ENCODE assay signal across 1 cellular context in the genomic region with DNA sequence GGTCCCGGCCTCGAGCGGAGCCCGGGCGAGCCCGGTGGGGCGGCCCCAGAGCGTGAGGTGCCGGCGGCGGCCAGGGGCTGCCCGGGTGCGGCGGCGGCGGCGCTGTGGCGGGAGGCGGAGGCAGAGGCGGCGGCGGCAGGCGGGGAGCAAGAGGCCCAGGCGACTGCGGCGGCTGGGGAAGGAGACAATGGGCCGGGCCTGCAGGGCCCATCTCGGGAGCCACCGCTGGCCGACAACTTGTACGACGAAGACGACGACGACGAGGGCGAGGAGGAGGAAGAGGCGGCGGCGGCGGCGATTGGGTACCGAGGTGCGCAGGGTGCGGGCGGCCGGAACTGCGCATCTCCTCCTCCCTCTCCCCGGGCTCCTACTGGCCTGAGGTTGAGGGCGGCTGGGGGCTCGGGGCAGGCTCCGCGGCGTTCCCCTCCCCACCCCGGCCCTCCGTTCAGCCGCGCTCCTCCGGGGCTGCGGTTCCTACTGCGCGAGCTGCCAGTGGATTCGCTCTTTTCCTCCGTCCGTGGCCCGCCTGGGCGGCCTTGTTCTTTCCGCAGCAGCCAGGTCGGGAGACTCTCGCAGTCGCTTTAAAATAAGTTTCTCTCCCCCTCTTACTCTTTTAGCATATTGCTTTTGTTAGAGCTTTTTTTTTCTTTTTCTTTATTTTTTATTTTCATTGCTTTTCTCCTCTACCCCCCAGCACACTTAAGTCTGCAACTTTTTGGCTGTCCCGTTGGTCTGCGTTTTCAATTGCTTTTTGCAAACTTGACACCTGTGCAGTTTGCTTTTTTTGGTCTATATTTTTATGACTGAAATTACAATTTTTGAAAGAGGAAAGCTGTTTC.
TF ChIP-seq lines count a peak whose summit lies in the region.

No MANE protein-coding gene starts in this region.

TF ChIP-seq in HEK293, 187 proteins besides CTCF, POLR2A, EP300 and RAD21 (continued from another document and continues in another):
- TF ChIP-seq, protein P1, sequence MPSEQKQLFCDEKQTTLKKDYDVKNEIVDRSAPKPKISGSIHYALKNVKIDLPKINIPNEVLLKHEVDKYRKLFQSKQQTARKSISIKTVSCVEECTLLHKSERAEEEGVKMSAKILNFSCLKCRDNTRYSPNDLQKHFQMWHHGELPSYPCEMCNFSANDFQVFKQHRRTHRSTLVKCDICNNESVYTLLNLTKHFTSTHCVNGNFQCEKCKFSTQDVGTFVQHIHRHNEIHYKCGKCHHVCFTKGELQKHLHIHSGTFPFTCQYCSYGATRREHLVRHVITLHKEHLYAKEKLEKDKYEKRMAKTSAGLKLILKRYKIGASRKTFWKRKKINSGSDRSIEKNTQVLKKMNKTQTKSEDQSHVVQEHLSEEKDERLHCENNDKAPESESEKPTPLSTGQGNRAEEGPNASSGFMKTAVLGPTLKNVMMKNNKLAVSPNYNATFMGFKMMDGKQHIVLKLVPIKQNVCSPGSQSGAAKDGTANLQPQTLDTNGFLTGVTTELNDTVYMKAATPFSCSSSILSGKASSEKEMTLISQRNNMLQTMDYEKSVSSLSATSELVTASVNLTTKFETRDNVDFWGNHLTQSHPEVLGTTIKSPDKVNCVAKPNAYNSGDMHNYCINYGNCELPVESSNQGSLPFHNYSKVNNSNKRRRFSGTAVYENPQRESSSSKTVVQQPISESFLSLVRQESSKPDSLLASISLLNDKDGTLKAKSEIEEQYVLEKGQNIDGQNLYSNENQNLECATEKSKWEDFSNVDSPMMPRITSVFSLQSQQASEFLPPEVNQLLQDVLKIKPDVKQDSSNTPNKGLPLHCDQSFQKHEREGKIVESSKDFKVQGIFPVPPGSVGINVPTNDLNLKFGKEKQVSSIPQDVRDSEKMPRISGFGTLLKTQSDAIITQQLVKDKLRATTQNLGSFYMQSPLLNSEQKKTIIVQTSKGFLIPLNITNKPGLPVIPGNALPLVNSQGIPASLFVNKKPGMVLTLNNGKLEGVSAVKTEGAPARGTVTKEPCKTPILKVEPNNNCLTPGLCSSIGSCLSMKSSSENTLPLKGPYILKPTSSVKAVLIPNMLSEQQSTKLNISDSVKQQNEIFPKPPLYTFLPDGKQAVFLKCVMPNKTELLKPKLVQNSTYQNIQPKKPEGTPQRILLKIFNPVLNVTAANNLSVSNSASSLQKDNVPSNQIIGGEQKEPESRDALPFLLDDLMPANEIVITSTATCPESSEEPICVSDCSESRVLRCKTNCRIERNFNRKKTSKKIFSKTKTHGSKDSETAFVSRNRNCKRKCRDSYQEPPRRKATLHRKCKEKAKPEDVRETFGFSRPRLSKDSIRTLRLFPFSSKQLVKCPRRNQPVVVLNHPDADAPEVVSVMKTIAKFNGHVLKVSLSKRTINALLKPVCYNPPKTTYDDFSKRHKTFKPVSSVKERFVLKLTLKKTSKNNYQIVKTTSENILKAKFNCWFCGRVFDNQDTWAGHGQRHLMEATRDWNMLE (tag by site-specific recombination; conservative IDR thresholded peaks at IDR 0.05; ENCODE audit: low read depth): no peak
- TF ChIP-seq ZNF623 (tag by site-specific recombination; IDR thresholded peaks at IDR 0.05) (no peak), ZNF138 (tag by site-specific recombination; IDR thresholded peaks at IDR 0.05; ENCODE audit: borderline replicate concordance) (no peak), ZNF658 (tag by site-specific recombination; IDR thresholded peaks at IDR 0.05) (no peak), ZNF791 (tag by site-specific recombination; IDR thresholded peaks at IDR 0.05) (no peak), ZNF404 (tag by site-specific recombination; IDR thresholded peaks at IDR 0.05) (no peak), TRIM28 (IDR thresholded peaks at IDR 0.05; ENCODE audit: borderline replicate concordance, low read length) (no peak), ZNF768 (tag by site-specific recombination; IDR thresholded peaks at IDR 0.05) (no peak), BCL11A (tag by site-specific recombination; IDR thresholded peaks at IDR 0.05; ENCODE audit: low read depth) (no peak), OVOL3 (tag by site-specific recombination; IDR thresholded peaks at IDR 0.05) (no peak), ZNF792 (tag by site-specific recombination; IDR thresholded peaks at IDR 0.05) (no peak), ZNF16 (tag by site-specific recombination; IDR thresholded peaks at IDR 0.05; ENCODE audit: low read depth) (no peak), ZNF112 (tag by site-specific recombination; IDR thresholded peaks at IDR 0.05) (no peak), ZBTB7A (tag by site-specific recombination; IDR thresholded peaks at IDR 0.05; ENCODE audit: low read depth) (no peak), ZEB2 (tag by site-specific recombination; IDR thresholded peaks at IDR 0.05) (no peak; the same call in none of the 2 replicates), KLF10 (tag by site-specific recombination; IDR thresholded peaks at IDR 0.05) (no peak), IKZF3 (tag by site-specific recombination; IDR thresholded peaks at IDR 0.05) (no peak), SETDB1 (IDR thresholded peaks at IDR 0.05; ENCODE audit: insufficient read length, low read length) (no peak), HOXA7 (CRISPR knock-in tag; IDR thresholded peaks at IDR 0.05; ENCODE audit: borderline replicate concordance) (no peak), ZNF530 (tag by site-specific recombination; IDR thresholded peaks at IDR 0.05; ENCODE audit: low read depth) (no peak), ZNF140 (tag by site-specific recombination; IDR thresholded peaks at IDR 0.05) (no peak), ZNF629 (tag by site-specific recombination; IDR thresholded peaks at IDR 0.05) (0 out of 2 replicates have a peak, but pooled peaks have one; percentile 25), ZIC2 (tag by site-specific recombination; IDR thresholded peaks at IDR 0.05) (no peak; the same call in 1 of the 2 replicates)
- TF ChIP-seq, protein P2, sequence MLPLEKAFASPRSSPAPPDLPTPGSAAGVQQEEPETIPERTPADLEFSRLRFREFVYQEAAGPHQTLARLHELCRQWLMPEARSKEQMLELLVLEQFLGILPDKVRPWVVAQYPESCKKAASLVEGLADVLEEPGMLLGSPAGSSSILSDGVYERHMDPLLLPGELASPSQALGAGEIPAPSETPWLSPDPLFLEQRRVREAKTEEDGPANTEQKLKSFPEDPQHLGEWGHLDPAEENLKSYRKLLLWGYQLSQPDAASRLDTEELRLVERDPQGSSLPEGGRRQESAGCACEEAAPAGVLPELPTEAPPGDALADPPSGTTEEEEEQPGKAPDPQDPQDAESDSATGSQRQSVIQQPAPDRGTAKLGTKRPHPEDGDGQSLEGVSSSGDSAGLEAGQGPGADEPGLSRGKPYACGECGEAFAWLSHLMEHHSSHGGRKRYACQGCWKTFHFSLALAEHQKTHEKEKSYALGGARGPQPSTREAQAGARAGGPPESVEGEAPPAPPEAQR (tag by site-specific recombination; IDR thresholded peaks at IDR 0.05): no peak
- TF ChIP-seq, protein P3, sequence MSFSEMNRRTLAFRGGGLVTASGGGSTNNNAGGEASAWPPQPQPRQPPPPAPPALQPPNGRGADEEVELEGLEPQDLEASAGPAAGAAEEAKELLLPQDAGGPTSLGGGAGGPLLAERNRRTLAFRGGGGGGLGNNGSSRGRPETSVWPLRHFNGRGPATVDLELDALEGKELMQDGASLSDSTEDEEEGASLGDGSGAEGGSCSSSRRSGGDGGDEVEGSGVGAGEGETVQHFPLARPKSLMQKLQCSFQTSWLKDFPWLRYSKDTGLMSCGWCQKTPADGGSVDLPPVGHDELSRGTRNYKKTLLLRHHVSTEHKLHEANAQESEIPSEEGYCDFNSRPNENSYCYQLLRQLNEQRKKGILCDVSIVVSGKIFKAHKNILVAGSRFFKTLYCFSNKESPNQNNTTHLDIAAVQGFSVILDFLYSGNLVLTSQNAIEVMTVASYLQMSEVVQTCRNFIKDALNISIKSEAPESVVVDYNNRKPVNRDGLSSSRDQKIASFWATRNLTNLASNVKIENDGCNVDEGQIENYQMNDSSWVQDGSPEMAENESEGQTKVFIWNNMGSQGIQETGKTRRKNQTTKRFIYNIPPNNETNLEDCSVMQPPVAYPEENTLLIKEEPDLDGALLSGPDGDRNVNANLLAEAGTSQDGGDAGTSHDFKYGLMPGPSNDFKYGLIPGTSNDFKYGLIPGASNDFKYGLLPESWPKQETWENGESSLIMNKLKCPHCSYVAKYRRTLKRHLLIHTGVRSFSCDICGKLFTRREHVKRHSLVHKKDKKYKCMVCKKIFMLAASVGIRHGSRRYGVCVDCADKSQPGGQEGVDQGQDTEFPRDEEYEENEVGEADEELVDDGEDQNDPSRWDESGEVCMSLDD (tag by site-specific recombination; IDR thresholded peaks at IDR 0.05): no peak
- TF ChIP-seq, protein P4, sequence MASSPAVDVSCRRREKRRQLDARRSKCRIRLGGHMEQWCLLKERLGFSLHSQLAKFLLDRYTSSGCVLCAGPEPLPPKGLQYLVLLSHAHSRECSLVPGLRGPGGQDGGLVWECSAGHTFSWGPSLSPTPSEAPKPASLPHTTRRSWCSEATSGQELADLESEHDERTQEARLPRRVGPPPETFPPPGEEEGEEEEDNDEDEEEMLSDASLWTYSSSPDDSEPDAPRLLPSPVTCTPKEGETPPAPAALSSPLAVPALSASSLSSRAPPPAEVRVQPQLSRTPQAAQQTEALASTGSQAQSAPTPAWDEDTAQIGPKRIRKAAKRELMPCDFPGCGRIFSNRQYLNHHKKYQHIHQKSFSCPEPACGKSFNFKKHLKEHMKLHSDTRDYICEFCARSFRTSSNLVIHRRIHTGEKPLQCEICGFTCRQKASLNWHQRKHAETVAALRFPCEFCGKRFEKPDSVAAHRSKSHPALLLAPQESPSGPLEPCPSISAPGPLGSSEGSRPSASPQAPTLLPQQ (tag by site-specific recombination; IDR thresholded peaks at IDR 0.05): peak; percentile 26
- TF ChIP-seq, protein P5, sequence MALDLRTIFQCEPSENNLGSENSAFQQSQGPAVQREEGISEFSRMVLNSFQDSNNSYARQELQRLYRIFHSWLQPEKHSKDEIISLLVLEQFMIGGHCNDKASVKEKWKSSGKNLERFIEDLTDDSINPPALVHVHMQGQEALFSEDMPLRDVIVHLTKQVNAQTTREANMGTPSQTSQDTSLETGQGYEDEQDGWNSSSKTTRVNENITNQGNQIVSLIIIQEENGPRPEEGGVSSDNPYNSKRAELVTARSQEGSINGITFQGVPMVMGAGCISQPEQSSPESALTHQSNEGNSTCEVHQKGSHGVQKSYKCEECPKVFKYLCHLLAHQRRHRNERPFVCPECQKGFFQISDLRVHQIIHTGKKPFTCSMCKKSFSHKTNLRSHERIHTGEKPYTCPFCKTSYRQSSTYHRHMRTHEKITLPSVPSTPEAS (tag by site-specific recombination; IDR thresholded peaks at IDR 0.05): no peak
- TF ChIP-seq, protein P6, sequence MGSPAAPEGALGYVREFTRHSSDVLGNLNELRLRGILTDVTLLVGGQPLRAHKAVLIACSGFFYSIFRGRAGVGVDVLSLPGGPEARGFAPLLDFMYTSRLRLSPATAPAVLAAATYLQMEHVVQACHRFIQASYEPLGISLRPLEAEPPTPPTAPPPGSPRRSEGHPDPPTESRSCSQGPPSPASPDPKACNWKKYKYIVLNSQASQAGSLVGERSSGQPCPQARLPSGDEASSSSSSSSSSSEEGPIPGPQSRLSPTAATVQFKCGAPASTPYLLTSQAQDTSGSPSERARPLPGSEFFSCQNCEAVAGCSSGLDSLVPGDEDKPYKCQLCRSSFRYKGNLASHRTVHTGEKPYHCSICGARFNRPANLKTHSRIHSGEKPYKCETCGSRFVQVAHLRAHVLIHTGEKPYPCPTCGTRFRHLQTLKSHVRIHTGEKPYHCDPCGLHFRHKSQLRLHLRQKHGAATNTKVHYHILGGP (tag by site-specific recombination; IDR thresholded peaks at IDR 0.05): no peak
- TF ChIP-seq, protein P7, sequence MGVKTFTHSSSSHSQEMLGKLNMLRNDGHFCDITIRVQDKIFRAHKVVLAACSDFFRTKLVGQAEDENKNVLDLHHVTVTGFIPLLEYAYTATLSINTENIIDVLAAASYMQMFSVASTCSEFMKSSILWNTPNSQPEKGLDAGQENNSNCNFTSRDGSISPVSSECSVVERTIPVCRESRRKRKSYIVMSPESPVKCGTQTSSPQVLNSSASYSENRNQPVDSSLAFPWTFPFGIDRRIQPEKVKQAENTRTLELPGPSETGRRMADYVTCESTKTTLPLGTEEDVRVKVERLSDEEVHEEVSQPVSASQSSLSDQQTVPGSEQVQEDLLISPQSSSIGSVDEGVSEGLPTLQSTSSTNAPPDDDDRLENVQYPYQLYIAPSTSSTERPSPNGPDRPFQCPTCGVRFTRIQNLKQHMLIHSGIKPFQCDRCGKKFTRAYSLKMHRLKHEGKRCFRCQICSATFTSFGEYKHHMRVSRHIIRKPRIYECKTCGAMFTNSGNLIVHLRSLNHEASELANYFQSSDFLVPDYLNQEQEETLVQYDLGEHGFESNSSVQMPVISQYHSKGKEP (tag by site-specific recombination; IDR thresholded peaks at IDR 0.05): no peak
- TF ChIP-seq, protein P8, sequence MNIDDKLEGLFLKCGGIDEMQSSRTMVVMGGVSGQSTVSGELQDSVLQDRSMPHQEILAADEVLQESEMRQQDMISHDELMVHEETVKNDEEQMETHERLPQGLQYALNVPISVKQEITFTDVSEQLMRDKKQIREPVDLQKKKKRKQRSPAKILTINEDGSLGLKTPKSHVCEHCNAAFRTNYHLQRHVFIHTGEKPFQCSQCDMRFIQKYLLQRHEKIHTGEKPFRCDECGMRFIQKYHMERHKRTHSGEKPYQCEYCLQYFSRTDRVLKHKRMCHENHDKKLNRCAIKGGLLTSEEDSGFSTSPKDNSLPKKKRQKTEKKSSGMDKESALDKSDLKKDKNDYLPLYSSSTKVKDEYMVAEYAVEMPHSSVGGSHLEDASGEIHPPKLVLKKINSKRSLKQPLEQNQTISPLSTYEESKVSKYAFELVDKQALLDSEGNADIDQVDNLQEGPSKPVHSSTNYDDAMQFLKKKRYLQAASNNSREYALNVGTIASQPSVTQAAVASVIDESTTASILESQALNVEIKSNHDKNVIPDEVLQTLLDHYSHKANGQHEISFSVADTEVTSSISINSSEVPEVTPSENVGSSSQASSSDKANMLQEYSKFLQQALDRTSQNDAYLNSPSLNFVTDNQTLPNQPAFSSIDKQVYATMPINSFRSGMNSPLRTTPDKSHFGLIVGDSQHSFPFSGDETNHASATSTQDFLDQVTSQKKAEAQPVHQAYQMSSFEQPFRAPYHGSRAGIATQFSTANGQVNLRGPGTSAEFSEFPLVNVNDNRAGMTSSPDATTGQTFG (tag by site-specific recombination; IDR thresholded peaks at IDR 0.05; ENCODE audit: borderline replicate concordance): no peak
- TF ChIP-seq, protein P9, sequence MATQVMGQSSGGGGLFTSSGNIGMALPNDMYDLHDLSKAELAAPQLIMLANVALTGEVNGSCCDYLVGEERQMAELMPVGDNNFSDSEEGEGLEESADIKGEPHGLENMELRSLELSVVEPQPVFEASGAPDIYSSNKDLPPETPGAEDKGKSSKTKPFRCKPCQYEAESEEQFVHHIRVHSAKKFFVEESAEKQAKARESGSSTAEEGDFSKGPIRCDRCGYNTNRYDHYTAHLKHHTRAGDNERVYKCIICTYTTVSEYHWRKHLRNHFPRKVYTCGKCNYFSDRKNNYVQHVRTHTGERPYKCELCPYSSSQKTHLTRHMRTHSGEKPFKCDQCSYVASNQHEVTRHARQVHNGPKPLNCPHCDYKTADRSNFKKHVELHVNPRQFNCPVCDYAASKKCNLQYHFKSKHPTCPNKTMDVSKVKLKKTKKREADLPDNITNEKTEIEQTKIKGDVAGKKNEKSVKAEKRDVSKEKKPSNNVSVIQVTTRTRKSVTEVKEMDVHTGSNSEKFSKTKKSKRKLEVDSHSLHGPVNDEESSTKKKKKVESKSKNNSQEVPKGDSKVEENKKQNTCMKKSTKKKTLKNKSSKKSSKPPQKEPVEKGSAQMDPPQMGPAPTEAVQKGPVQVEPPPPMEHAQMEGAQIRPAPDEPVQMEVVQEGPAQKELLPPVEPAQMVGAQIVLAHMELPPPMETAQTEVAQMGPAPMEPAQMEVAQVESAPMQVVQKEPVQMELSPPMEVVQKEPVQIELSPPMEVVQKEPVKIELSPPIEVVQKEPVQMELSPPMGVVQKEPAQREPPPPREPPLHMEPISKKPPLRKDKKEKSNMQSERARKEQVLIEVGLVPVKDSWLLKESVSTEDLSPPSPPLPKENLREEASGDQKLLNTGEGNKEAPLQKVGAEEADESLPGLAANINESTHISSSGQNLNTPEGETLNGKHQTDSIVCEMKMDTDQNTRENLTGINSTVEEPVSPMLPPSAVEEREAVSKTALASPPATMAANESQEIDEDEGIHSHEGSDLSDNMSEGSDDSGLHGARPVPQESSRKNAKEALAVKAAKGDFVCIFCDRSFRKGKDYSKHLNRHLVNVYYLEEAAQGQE (tag by site-specific recombination; IDR thresholded peaks at IDR 0.05): no peak
